10 cellular contexts compared by ENCODE assay signal in the genomic region with DNA sequence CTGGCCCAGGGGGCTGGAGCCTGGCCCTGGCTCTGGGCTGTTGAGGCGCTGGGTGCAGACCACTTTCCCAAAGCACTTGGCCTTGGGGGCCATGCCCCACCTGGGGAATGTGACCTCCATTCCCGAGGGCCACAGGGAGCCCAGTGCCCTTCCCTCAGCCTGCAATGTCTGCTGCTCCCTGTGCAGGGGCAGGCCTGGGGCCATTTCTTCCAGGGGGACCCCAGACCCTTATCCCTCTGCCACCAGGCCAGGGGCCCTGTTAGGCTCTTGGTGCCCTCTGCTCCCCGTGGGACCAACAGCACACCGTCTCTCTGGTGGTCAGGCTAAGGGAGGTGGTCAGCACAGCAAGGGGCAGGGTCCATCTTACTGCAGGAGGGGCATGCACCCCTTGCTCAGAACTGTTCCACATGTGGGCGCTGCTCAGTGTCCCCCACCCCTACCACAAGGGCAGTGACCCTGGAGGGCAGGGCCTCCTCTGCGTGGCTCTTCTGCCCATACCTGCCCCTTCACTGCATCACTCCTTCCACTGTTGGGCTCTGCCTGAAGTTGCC. TPM values are rescaled to one million over a fixed set of nuclear protein-coding genes. Genes with fewer than 3 reads are reported as not detected.
DNase-seq lines count a peak whose midpoint lies in the region; ATAC-seq, FAIRE-seq and TF ChIP-seq lines count a peak whose summit lies in the region.
"Had no signal": no experiment of that assay in that cellular context is flagged by ENCODE, and none has a peak within 500 bp of the region (broad histone marks: within the 10 kb centered on the region; RNA-seq: fewer than 3 reads in every experiment).

No MANE protein-coding gene starts in this region.

- H2AFZ ChIP-seq in HCT116 (ENCODE audit: low read depth, low read length, poor library complexity, severe bottlenecking) (no peak overlapping the region), neuronal stem cell (ENCODE audit: low read length) (peak overlapping the region; percentile 84)

- peak overlapping the region; percentile 91 for H2BK5ac ChIP-seq in neuronal stem cell (ENCODE audit: low read length)

- H3K9me2 ChIP-seq in HCT116 (ENCODE audit: insufficient read depth): no peaks in the 10 kb centered on the region

- H3K4ac ChIP-seq in neuronal stem cell (ENCODE audit: low read length): peak overlapping the region; percentile 58

- H3K9me3 ChIP-seq in A549: no peaks in the 10 kb centered on the region
- H3K9me3 ChIP-seq in HCT116 (ENCODE audit: control insufficient read depth in 1 of 2, insufficient read depth in 1 of 2, low read depth in 1 of 2, low read length in 2 of 2): no peaks in the 10 kb centered on the region
- no peaks in the 10 kb centered on the region for H3K9me3 ChIP-seq in neuronal stem cell (replicated peaks in 1 of 2; ENCODE audit: control insufficient read depth in 2 of 2, insufficient read depth in 1 of 2, low read depth in 1 of 2, low read length in 2 of 2)
- H3K9me3 ChIP-seq in small intestine (ENCODE audit: control insufficient read depth, low read depth): no peaks in the 10 kb centered on the region

- H2AK5ac ChIP-seq in neuronal stem cell (ENCODE audit: low read depth, low read length): peak overlapping the region; percentile 93

- peak overlapping the region; percentile 91 for H3K18ac ChIP-seq in neuronal stem cell (ENCODE audit: low read length)

- H3K9ac ChIP-seq in HCT116 (ENCODE audit: low read length) (peak overlapping the region; percentile 55), neuronal stem cell (ENCODE audit: low read depth, low read length, poor library complexity) (peak overlapping the region; percentile 86)

- H3K79me2 ChIP-seq in HCT116 (ENCODE audit: insufficient read depth, low read length): 0 out of 2 replicates have a peak, but pooled peaks cover 8% of the 10 kb centered on the region

- POLR2A ChIA-PET in A549 (lab: Yijun Ruan, JAX): interaction anchor here (1.1 kb wide), 1 partner anchor 11 kb away, joined by 6 read pairs; no protein-coding TSS in a partner anchor
- POLR2A ChIA-PET in HCT116 (lab: Charles Lee): interaction anchor here (1.4 kb wide), 1 partner anchor 11 kb away, joined by 3 read pairs; no protein-coding TSS in a partner anchor

- H3K4me3 ChIP-seq in A549 (peak overlapping the region; percentile 60), HCT116 (replicated peaks in 1 of 2; ENCODE audit: low read depth in 1 of 2, low read length in 2 of 2) (peak overlapping the region; percentile 37 to 53), coronary artery (peak overlapping the region; percentile 77), neuronal stem cell (ENCODE audit: low read length in 2 of 2) (peak overlapping the region in 1 of 2 donors; percentile 77), small intestine (ENCODE audit: low read depth in 1 of 2, low read length in 2 of 2) (no peak overlapping the region)

- H4K91ac ChIP-seq in neuronal stem cell (ENCODE audit: low read depth, low read length, poor library complexity): peak overlapping the region; percentile 83

- no peak overlapping the region for H4K8ac ChIP-seq in neuronal stem cell (ENCODE audit: low read depth, low read length)

- intact Hi-C loops in HCT116 (cut with micrococcal nuclease): no loop called here

- TF ChIP-seq EP300 in A549 (IDR thresholded peaks at IDR 0.05): no peak

- peak overlapping the region; percentile 76 for H3K23ac ChIP-seq in neuronal stem cell (ENCODE audit: low read depth, low read length, poor library complexity)

- FAIRE-seq in A549 (lab: Jason Lieb, UNC): no peak
- FAIRE-seq in small intestine (lab: Jason Lieb, UNC): no peak
- FAIRE-seq: frontal cortex had no signal

- peak overlapping the region; percentile 100 for H2BK120ac ChIP-seq in neuronal stem cell (ENCODE audit: low read depth, low read length)

- peak overlapping the region; percentile 100 for H2BK15ac ChIP-seq in neuronal stem cell (ENCODE audit: low read length)

- H2BK12ac ChIP-seq in neuronal stem cell (ENCODE audit: low read length): peak overlapping the region; percentile 98

- no peak overlapping the region for H3K14ac ChIP-seq in neuronal stem cell (ENCODE audit: low read length)

- no peak for TF ChIP-seq CTCF in A549 (IDR thresholded peaks at IDR 0.05)
- no peak for TF ChIP-seq CTCF in HCT116 (IDR thresholded peaks at IDR 0.05 in 2 of 3, conservative IDR thresholded peaks at IDR 0.05 in 1 of 3; ENCODE audit: borderline replicate concordance in 1 of 3, insufficient read depth in 1 of 3, low read depth in 2 of 3, low read length in 2 of 3)
- no peak for TF ChIP-seq CTCF in coronary artery (IDR thresholded peaks at IDR 0.05)

- H3K4me2 ChIP-seq in A549 (peak overlapping the region; percentile 86), HCT116 (ENCODE audit: low read length) (peak overlapping the region; percentile 99), neuronal stem cell (ENCODE audit: insufficient read depth, low read length, poor library complexity, severe bottlenecking) (no peak overlapping the region)

- H3K27ac ChIP-seq in A549 (peak overlapping the region; percentile 73 to 84), HCT116 (ENCODE audit: low read depth, low read length) (peak overlapping the region; percentile 69), coronary artery (peak overlapping the region in 1 of 2 donors; percentile 50), neuronal stem cell (replicated peaks; ENCODE audit: low read length) (no peak overlapping the region), small intestine (ENCODE audit: low read depth in 1 of 2, low read length in 1 of 2) (peak overlapping the region in 1 of 2 donors; percentile 78)
- H3K27ac ChIP-seq: brain microvascular endothelial cell had no signal

- TF ChIP-seq RAD21 in A549 (conservative IDR thresholded peaks at IDR 0.05 in 1 of 2, IDR thresholded peaks at IDR 0.05 in 1 of 2): no peak
- no peak for TF ChIP-seq RAD21 in HCT116 (IDR thresholded peaks at IDR 0.05; ENCODE audit: low read depth)

- RAD21 ChIA-PET in HCT116 (lab: Charles Lee; ENCODE audit: low non-redundant PET in 1 of 2, low total read pairs in 2 of 2, uncharacterized antibody in 2 of 2, unreplicated experiment in 2 of 2): interaction anchor here in 1 of 2 experiments (0.7 kb wide), 1 partner anchor 11 kb away, joined by 3 read pairs; no protein-coding TSS in a partner anchor

- CTCF ChIA-PET in A549 (lab: Yijun Ruan, JAX): interaction anchor here (1.0 to 1.4 kb wide), 2 partner anchors 10 to 11 kb away, joined by 3 read pairs; no protein-coding TSS in a partner anchor
- CTCF ChIA-PET in HCT116 (lab: Charles Lee): interaction anchor here (1.5 to 2.1 kb wide), 3 partner anchors 11 to 126 kb away, joined by 4 to 6 read pairs (median 4); no protein-coding TSS in a partner anchor

- H3K36me3 ChIP-seq in HCT116 (ENCODE audit: control insufficient read depth in 1 of 2, insufficient read depth in 2 of 2, low read length in 2 of 2) (no peaks in the 10 kb centered on the region), neuronal stem cell (replicated peaks in 1 of 2; ENCODE audit: control insufficient read depth in 2 of 2, insufficient read depth in 2 of 2, low read length in 2 of 2) (no peaks in the 10 kb centered on the region), small intestine (ENCODE audit: control insufficient read depth in 2 of 2, insufficient read depth in 2 of 2, low read length in 2 of 2) (no peaks in the 10 kb centered on the region)
- H3K36me3 ChIP-seq: brain microvascular endothelial cell had no signal

- H3K4me1 ChIP-seq in A549 (peaks cover 10% of the 10 kb centered on the region), HCT116 (ENCODE audit: control insufficient read depth in 1 of 2, insufficient read depth in 2 of 2, low read length in 2 of 2) (peaks cover 11 to 29% of the 10 kb centered on the region in 2 experiments), neuronal stem cell (ENCODE audit: control insufficient read depth in 2 of 2, insufficient read depth in 1 of 2, low read depth in 1 of 2, low read length in 2 of 2) (peaks cover 8 to 10% of the 10 kb centered on the region in 2 donors), small intestine (ENCODE audit: control insufficient read depth in 2 of 2, insufficient read depth in 1 of 2, low read depth in 1 of 2, low read length in 1 of 2) (peaks cover 2 to 5% of the 10 kb centered on the region in 2 donors)

- WGBS in A549 (ENCODE audit: missing lambda C conversion rate): 57% methylated on average over 2 of the region's 6 CpGs
- whole genome bisulfite sequencing in neuronal stem cell (ENCODE audit: extremely low coverage in 2 of 2, insufficient read length in 2 of 2, insufficient replicate concordance in 1 of 2), 2 donors: no CpG with 5 or more reads among the region's 6 CpGs
- 66 to 80% (median 69%) methylated on average over 6 of the region's 6 CpGs for WGBS in small intestine, 3 donors

- ATAC-seq in A549 (no peak), HCT116 (no peak), HG03439 (IDR thresholded peaks at IDR 0.05; ENCODE audit: unreplicated experiment) (no peak)

- no peak for DNase-seq in A549 (ENCODE audit: low read depth in 1 of 2, low spot score in 1 of 2)
- DNase-seq in HCT116 (ENCODE audit: low read depth, low spot score): no peak
- no peak for DNase-seq in coronary artery (ENCODE audit: low spot score)
- DNase-seq in neuronal stem cell (ENCODE audit: low spot score): no peak
- DNase-seq in stimulated activated CD4-positive, alpha-beta T cell treated with anti-CD3 and anti-CD28 coated beads, Interleukin-2, amount 100 ng/mL, for 48 hours: no peak
- DNase-seq in NCI-H2171 treated with DMSO at 0.1 percent for 48 hours (lab: John Stamatoyannopoulos, UW): no peak
- DNase-seq in small intestine: no peak

- no TSS peak for BruUV-seq in HCT116 (replicated peaks; lab: Mats Ljungman, UMichigan)

- TF ChIP-seq POLR2A in A549 (IDR thresholded peaks at IDR 0.05; ENCODE audit: low read length): no peak
- no peak for TF ChIP-seq POLR2A in HCT116 (IDR thresholded peaks at IDR 0.05; ENCODE audit: borderline replicate concordance, extremely low read depth, insufficient read depth, insufficient read length)

- no peaks in the 10 kb centered on the region for H4K20me1 ChIP-seq in HCT116 (ENCODE audit: insufficient read depth)

- peaks cover 9% of the 10 kb centered on the region for H3K79me1 ChIP-seq in neuronal stem cell (ENCODE audit: low read depth, low read length)

- H3K27me3 ChIP-seq in HCT116 (ENCODE audit: insufficient read depth, low read length): no peaks in the 10 kb centered on the region
- H3K27me3 ChIP-seq in neuronal stem cell (ENCODE audit: control insufficient read depth in 3 of 3, insufficient read depth in 3 of 3, low read depth in 1 of 3, low read length in 3 of 3): peaks cover 0 to 37% (median 11%) of the 10 kb centered on the region in 3 experiments
- no peaks in the 10 kb centered on the region for H3K27me3 ChIP-seq in small intestine (ENCODE audit: control insufficient read depth in 2 of 2, insufficient read depth in 2 of 2, low read length in 2 of 2)
- H3K27me3 ChIP-seq: brain microvascular endothelial cell had no signal

RNA-seq across cellular contexts. Expression of gene TMEM52, which starts 1.1 kb away (rescaled TPM):
- 0.41 and 0.52 TPM in 2 replicates for polyA plus RNA-seq in A549 (2011; rRNA removed)
- polyA plus RNA-seq in A549 (2012; cell fraction: cytosol; rRNA removed): 1.5 and 2.1 TPM in 2 replicates
- polyA plus RNA-seq in A549 (2012; cell fraction: nucleus; rRNA removed): 2.4 and 3.5 TPM in 2 replicates
- polyA plus RNA-seq in A549 (2017; fragmentation: RNase III; extraction: RNeasy Plus Mini Kit Qiagen cat#74134 plus additional on column Dnase treatment): 0.36 to 0.38 TPM (median 0.37 TPM) in 3 replicates
- polyA minus RNA-seq in A549 (2011; rRNA and poly(A)+ RNA removed): 0.54 TPM in 1 of 2 replicates, not detected in the other
- 27.5 TPM for total RNA-seq in HCT116 (2021; ENCODE audit: unreplicated experiment)
- 27.5 and 29.4 TPM in 2 replicates for polyA plus RNA-seq in HCT116 (2012)
- 7.3 TPM for polyA plus RNA-seq in neuronal stem cell (2013, experiment 1 of 2)
- 7.1 TPM for polyA plus RNA-seq in neuronal stem cell (2013, experiment 2 of 2)
- polyA plus RNA-seq in small intestine: 1 to 10 TPM; 4.1 to 6.3 (median 4.6) TPM

RNA-seq across cellular contexts. Expression of gene CALML6, which starts 5.1 kb away (rescaled TPM):
- polyA plus RNA-seq in A549 (2011; rRNA removed): 0.29 and 0.49 TPM in 2 replicates
- polyA plus RNA-seq in A549 (2012; cell fraction: cytosol; rRNA removed): 0.08 and 0.12 TPM in 2 replicates
- polyA plus RNA-seq in A549 (2012; cell fraction: nucleus; rRNA removed): 2.3 and 2.7 TPM in 2 replicates
- polyA plus RNA-seq in A549 (2017; fragmentation: RNase III; extraction: RNeasy Plus Mini Kit Qiagen cat#74134 plus additional on column Dnase treatment): 0.35 to 0.55 TPM (median 0.49 TPM) in 3 replicates
- polyA minus RNA-seq in A549 (2011; rRNA and poly(A)+ RNA removed): not detected in 2 replicates
- total RNA-seq in HCT116 (2021; ENCODE audit: unreplicated experiment): 2.3 TPM
- polyA plus RNA-seq in HCT116 (2012): 0.62 and 1.7 TPM in 2 replicates
- polyA plus RNA-seq in neuronal stem cell (2013, experiment 1 of 2): 0.07 TPM
- polyA plus RNA-seq in neuronal stem cell (2013, experiment 2 of 2): 0.08 TPM
- polyA plus RNA-seq in small intestine: under 1 TPM in 1 of 3 donors, not detected in 2; 0.18 TPM
- total RNA-seq: frontal cortex had no signal

RNA-seq across cellular contexts. Expression of gene GNB1, which starts 29.2 kb away (rescaled TPM):
- polyA plus RNA-seq in A549 (2011; rRNA removed) (270 and 294 TPM in 2 replicates), A549 (2017; fragmentation: RNase III; extraction: RNeasy Plus Mini Kit Qiagen cat#74134 plus additional on column Dnase treatment) (158 to 160 TPM (median 159 TPM) in 3 replicates), small intestine (100 to 1,000 TPM; 169 to 214 (median 175) TPM)
- polyA plus RNA-seq in A549 (2012; cell fraction: cytosol; rRNA removed): 247 and 286 TPM in 2 replicates
- polyA plus RNA-seq in A549 (2012; cell fraction: nucleus; rRNA removed): 176 and 181 TPM in 2 replicates
- polyA minus RNA-seq in A549 (2011; rRNA and poly(A)+ RNA removed): 380 and 522 TPM in 2 replicates
- 371 TPM for total RNA-seq in HCT116 (2021; ENCODE audit: unreplicated experiment)
- 424 and 488 TPM in 2 replicates for polyA plus RNA-seq in HCT116 (2012)
- 291 TPM for polyA plus RNA-seq in neuronal stem cell (2013, experiment 1 of 2)
- 287 TPM for polyA plus RNA-seq in neuronal stem cell (2013, experiment 2 of 2)

Comparison
In these comparisons a context has a peak if more than half of its experiments do, and no peak if none do; other contexts are left out.
1. H3K4me3 ChIP-seq: peak in A549 (single experiment), HCT116 (2 of 2) and coronary artery (single experiment); none in small intestine (0 of 2).